In genomic region chr16:66462912-66463311, GRCh38 we compare ENCODE assay signal across 24 cellular contexts. TPM values are rescaled to one million over a fixed set of nuclear protein-coding genes. Genes with fewer than 3 reads are reported as not detected.
A peak's percentile ranks its signal among the peaks of the same experiment; 100 is the strongest.
DNase-seq lines count a peak whose midpoint lies in the region; ATAC-seq and TF ChIP-seq lines count a peak whose summit lies in the region.
"Had no signal": no experiment of that assay in that cellular context is flagged by ENCODE, and none has a peak within 500 bp of the region (broad histone marks: within the 10 kb centered on the region; RNA-seq: fewer than 3 reads in every experiment).

No MANE protein-coding gene starts in this region.

- H3K4me2 ChIP-seq in trophoblast cell (ENCODE audit: low read length), result no peak overlapping the region
- H3K4me2 ChIP-seq: A549, PC-9 had no signal

- H2BK120ac ChIP-seq in trophoblast cell (ENCODE audit: insufficient read depth, low read length, poor library complexity), result no peak overlapping the region

- peaks cover 18% of the 10 kb centered on the region for H3K4me1 Mint-ChIP-seq in WTC11

- in situ Hi-C loops in astrocyte of the cerebellum (cut with HindIII; ENCODE audit: low sequenced_read_pairs), result loop anchor here (5.0 kb wide), 1 partner anchor 46 kb away; no protein-coding TSS in a partner anchor
- in situ Hi-C loops in GM13977 (cut with MboI; ENCODE audit: low pct_unique_long_range_greater_than_20kb, low sequenced_read_pairs, unreplicated experiment), result no loop called here

- no peak overlapping the region for H2BK5ac ChIP-seq in trophoblast cell (ENCODE audit: low read depth, low read length, poor library complexity)

- no peaks in the 10 kb centered on the region for H3K9me3 ChIP-seq in trophoblast cell (ENCODE audit: insufficient read depth, low read depth, low read length)
- H3K9me3 ChIP-seq: A549, BE2C had no signal

- H3K4me3 Mint-ChIP-seq in WTC11, result no peak overlapping the region
- H3K4me3 Mint-ChIP-seq: HFFc6 had no signal

- H4K91ac ChIP-seq in trophoblast cell (ENCODE audit: low read depth, low read length), result no peak overlapping the region

- H4K8ac ChIP-seq in trophoblast cell (ENCODE audit: low read depth, low read length), result no peak overlapping the region

- POLR2A ChIA-PET in WTC11 (lab: Charles Lee), result no interaction called here

- H3K4me1 ChIP-seq in trophoblast cell (ENCODE audit: control insufficient read depth in 1 of 2, insufficient read depth in 2 of 2, low read length in 2 of 2), result peaks cover 0 to 3% of the 10 kb centered on the region in 2 experiments
- H3K4me1 ChIP-seq: A549, BE2C had no signal

- H4K12ac ChIP-seq in trophoblast cell (ENCODE audit: low read depth, low read length), result no peak overlapping the region

- H3K36me3 Mint-ChIP-seq in WTC11, result no peaks in the 10 kb centered on the region

- H3K4me3 ChIP-seq in astrocyte of the cerebellum (ENCODE audit: low read depth, low read length) (no peak overlapping the region), trophoblast cell (ENCODE audit: low read depth, low read length) (no peak overlapping the region)
- H3K4me3 ChIP-seq: A549, GM12878, PC-9, SK-N-MC had no signal

- no peaks in the 10 kb centered on the region for H3K27me3 ChIP-seq in trophoblast cell (ENCODE audit: insufficient read depth, low read length)
- H3K27me3 ChIP-seq: BE2C had no signal

- H2AK5ac ChIP-seq in trophoblast cell (ENCODE audit: low read length), result no peak overlapping the region

- H3K27me3 Mint-ChIP-seq in WTC11 (ENCODE audit: low read depth), result peaks cover 7% of the 10 kb centered on the region

- no peak overlapping the region for H3K27ac ChIP-seq in trophoblast cell (ENCODE audit: low read depth, low read length)
- H3K27ac ChIP-seq: A549, PC-9, RWPE1, SK-N-MC had no signal

- H2AFZ ChIP-seq in trophoblast cell (ENCODE audit: insufficient read depth, low read length, poor library complexity), result no peak overlapping the region
- H2AFZ ChIP-seq: PC-9 had no signal

- H3K79me1 ChIP-seq in trophoblast cell (ENCODE audit: low read length), result no peaks in the 10 kb centered on the region

- H3K27ac Mint-ChIP-seq in WTC11, result no peak overlapping the region
- H3K27ac Mint-ChIP-seq: HFFc6 had no signal

- peak; percentile 24 for DNase-seq in ELR (ENCODE audit: low read depth)
- peak; percentile 63 for DNase-seq in astrocyte of the cerebellum (ENCODE audit: low read depth)
- DNase-seq in fibroblast of peridontal ligament (ENCODE audit: extremely low read depth), result peak; percentile 9
- DNase-seq in WTC11 (ENCODE audit: low spot score), result no peak
- DNase-seq in GM13977 (ENCODE audit: low spot score), result no peak
- no peak for DNase-seq in HUDEP-2 (lab: John Stamatoyannopoulos, UW; ENCODE audit: unreplicated experiment in 76 of 76)
- DNase-seq in trophoblast cell, result no peak
- DNase-seq: BE2C, DMS79 treated with DMSO at 0.1 percent for 48 hours, H7, HFFc6, KBM-7, NCI-H1092 treated with DMSO at 0.1 percent for 48 hours, NCI-H1436 treated with DMSO at 0.1 percent for 48 hours, NCI-H1930, NCI-H226, NCI-H510A treated with DMSO at 0.1 percent for 48 hours, NCI-H748 treated with DMSO at 0.1 percent for 48 hours, PC-9, SHP77 treated with DMSO at 0.1 percent for 48 hours had no signal

- H3K14ac ChIP-seq in trophoblast cell (ENCODE audit: low read length), result no peak overlapping the region

- CTCF ChIA-PET in WTC11 (lab: Charles Lee), result no interaction called here

- H3K18ac ChIP-seq in trophoblast cell (ENCODE audit: low read length), result no peak overlapping the region

- H3K4ac ChIP-seq in trophoblast cell (ENCODE audit: low read depth, low read length), result no peak overlapping the region

- no peak overlapping the region for H3K23ac ChIP-seq in trophoblast cell (ENCODE audit: low read length)

- no peak for TF ChIP-seq CTCF in astrocyte of the cerebellum (IDR thresholded peaks at IDR 0.05; ENCODE audit: low read depth, low read length, missing control alignments)
- TF ChIP-seq CTCF in WTC11 (IDR thresholded peaks at IDR 0.05), result no peak
- no peak for TF ChIP-seq CTCF in GM13977 (IDR thresholded peaks at IDR 0.05; ENCODE audit: extremely low read depth, insufficient read depth, missing control alignments)

- H3K36me3 ChIP-seq in trophoblast cell (ENCODE audit: control insufficient read depth in 1 of 2, insufficient read depth in 2 of 2, low read length in 2 of 2), result no peaks in the 10 kb centered on the region
- H3K36me3 ChIP-seq: BE2C had no signal

- no peak for ATAC-seq in WTC11
- ATAC-seq: A549, GM12878 had no signal

- no CpG with 5 or more reads among the region's 1 CpG for WGBS in trophoblast cell (ENCODE audit: extremely low coverage, insufficient coverage, insufficient read length)

- H3K79me2 ChIP-seq in trophoblast cell (ENCODE audit: control insufficient read depth, insufficient read depth, low read length, poor library complexity), result no peaks in the 10 kb centered on the region

- H2BK12ac ChIP-seq in trophoblast cell (ENCODE audit: low read length), result no peak overlapping the region

- no peaks in the 10 kb centered on the region for H3K9me3 Mint-ChIP-seq in WTC11

- no peak overlapping the region for H3K9ac ChIP-seq in trophoblast cell (ENCODE audit: low read length)

TF ChIP-seq in WTC11, 78 proteins besides CTCF, POLR2A, EP300 and RAD21:
- TF ChIP-seq NR2C2 (CRISPR knock-in tag; IDR thresholded peaks at IDR 0.05) (no peak), E2F5 (CRISPR knock-in tag; IDR thresholded peaks at IDR 0.05) (no peak), ZNF263 (CRISPR knock-in tag; IDR thresholded peaks at IDR 0.05; ENCODE audit: low read depth) (no peak), ZNF423 (CRISPR knock-in tag; IDR thresholded peaks at IDR 0.05) (no peak), ZNF396 (CRISPR knock-in tag; IDR thresholded peaks at IDR 0.05; ENCODE audit: borderline replicate concordance) (no peak), USF2 (CRISPR knock-in tag; IDR thresholded peaks at IDR 0.05) (no peak), ZNF138 (CRISPR knock-in tag; conservative IDR thresholded peaks at IDR 0.05) (no peak), ZNF219 (CRISPR knock-in tag; IDR thresholded peaks at IDR 0.05; ENCODE audit: borderline replicate concordance) (no peak)

RNA-seq across cellular contexts. Expression of gene BEAN1, which starts 35.8 kb away (rescaled TPM):
- total RNA-seq in WTC11 (2021), result 0.07 TPM in 1 of 3 replicates, not detected in the others
- 1.0 and 1.2 TPM in 2 replicates for polyA plus RNA-seq in trophoblast cell (2013)
- total RNA-seq: GM12878, HFFc6 had no signal
- polyA plus RNA-seq: GM12878 had no signal

Comparison
In these comparisons a context has a peak if more than half of its experiments do, and no peak if none do; other contexts are left out.
1. DNase-seq: peak in ELR (single experiment), astrocyte of the cerebellum (single experiment) and fibroblast of peridontal ligament (single experiment); none in WTC11 (single experiment), GM13977 (single experiment), HUDEP-2 (0 of 76) and trophoblast cell (0 of 2).